In the genomic region with DNA sequence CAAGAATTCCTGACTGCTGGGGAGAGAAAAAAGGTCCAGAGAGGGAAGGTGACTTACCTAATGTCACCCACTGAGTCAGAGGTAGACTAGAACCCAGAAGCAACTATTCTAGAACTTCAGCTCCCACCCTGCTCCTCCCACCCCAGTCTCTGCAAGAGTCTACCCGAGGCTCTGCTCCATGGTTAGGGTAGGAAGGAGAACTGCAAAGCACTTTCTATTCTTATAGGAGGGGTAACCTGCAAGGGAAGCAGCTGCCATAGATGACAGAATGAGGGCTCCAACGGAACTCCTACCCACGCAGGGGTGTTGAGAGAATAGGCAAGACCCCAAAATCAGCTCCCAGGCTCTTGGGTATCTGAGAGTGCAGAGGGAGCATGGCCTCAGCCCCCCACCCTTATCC, we compare ENCODE assay signal across 23 cellular contexts. TPM values are rescaled to one million over a fixed set of nuclear protein-coding genes. Genes with fewer than 3 reads are reported as not detected.
DNase-seq lines count a peak whose midpoint lies in the region; ATAC-seq and TF ChIP-seq lines count a peak whose summit lies in the region.
"Had no signal": no experiment of that assay in that cellular context is flagged by ENCODE, and none has a peak within 500 bp of the region (broad histone marks: within the 10 kb centered on the region; RNA-seq: fewer than 3 reads in every experiment).

No MANE protein-coding gene starts in this region.

- peaks cover 9% of the 10 kb centered on the region for H3K36me3 Mint-ChIP-seq in activated CD4-positive, alpha-beta T cell treated with anti-CD3 and anti-CD28 coated beads, Interleukin-2, amount 10 ng/mL, durations not matched to agents 7 days and 5 days (ENCODE audit: low read depth)
- H3K36me3 Mint-ChIP-seq: brain had no signal

- CTCF ChIA-PET in activated CD4-positive, alpha-beta T cell treated with anti-CD3 and anti-CD28 coated beads, Interleukin-2, amount 10 ng/mL, durations not matched to agents 7 days and 5 days (lab: Charles Lee): interaction anchor here (1.5 to 6.4 kb wide), 2 partner anchors 8 to 41 kb away, joined by 3 to 76 read pairs; no protein-coding TSS in a partner anchor

- peaks cover 22% of the 10 kb centered on the region; the same call in 1 of the 2 replicates for H4K20me1 ChIP-seq in DND-41 (ENCODE audit: insufficient read depth, low read length)

- H3K27ac ChIP-seq in DND-41 (ENCODE audit: low read length): no peak overlapping the region
- peak overlapping the region; percentile 51 for H3K27ac ChIP-seq in angular gyrus (ENCODE audit: low read depth, low read length)
- H3K27ac ChIP-seq in neutrophil: peak overlapping the region; percentile 60
- H3K27ac ChIP-seq in suprapubic skin: peak overlapping the region; percentile 60
- H3K27ac ChIP-seq: hepatocyte, SJSA1, vagina had no signal

- TF ChIP-seq CTCF in DND-41 (IDR thresholded peaks at IDR 0.05; ENCODE audit: borderline replicate concordance, extremely low read depth, low read length, poor library complexity, severe bottlenecking) (no peak), neutrophil (IDR thresholded peaks at IDR 0.05) (no peak), suprapubic skin (IDR thresholded peaks at IDR 0.05) (no peak)

- no peak overlapping the region for H3K4me3 Mint-ChIP-seq in activated CD4-positive, alpha-beta T cell treated with anti-CD3 and anti-CD28 coated beads, Interleukin-2, amount 10 ng/mL, durations not matched to agents 7 days and 5 days
- H3K4me3 Mint-ChIP-seq: activated CD4-positive, alpha-beta T cell treated with anti-CD3 and anti-CD28 coated beads for 36 hours; activated CD8-positive, alpha-beta T cell treated with anti-CD3 and anti-CD28 coated beads, Interleukin-2, amount 10 ng/mL, durations not matched to agents 7 days and 5 days; activated naive CD4-positive, alpha-beta T cell treated with anti-CD3 and anti-CD28 coated beads for 36 hours had no signal

- H3K27me3 Mint-ChIP-seq in activated CD4-positive, alpha-beta T cell treated with anti-CD3 and anti-CD28 coated beads, Interleukin-2, amount 10 ng/mL, durations not matched to agents 7 days and 5 days: no peaks in the 10 kb centered on the region
- H3K27me3 Mint-ChIP-seq: activated CD4-positive, alpha-beta T cell treated with anti-CD3 and anti-CD28 coated beads for 36 hours; brain had no signal

- no peak overlapping the region for H3K9ac ChIP-seq in DND-41 (ENCODE audit: low read depth, low read length)

- no peak overlapping the region for H2AFZ ChIP-seq in DND-41 (ENCODE audit: low read depth, low read length)
- H2AFZ ChIP-seq: hepatocyte had no signal

- H3K4me2 ChIP-seq in DND-41 (ENCODE audit: insufficient read depth, low read length): peak overlapping the region; percentile 37; the same call in 1 of the 2 replicates
- H3K4me2 ChIP-seq: hepatocyte had no signal

- DNase-seq in DND-41: no peak
- no peak for DNase-seq in suprapubic skin (ENCODE audit: low spot score in 2 of 2)
- no peak for DNase-seq in activated CD4-positive, alpha-beta T cell treated with anti-CD3 and anti-CD28 coated beads, Interleukin-2, amount 10 ng/mL, durations not matched to agents 7 days and 5 days
- DNase-seq in cerebellar cortex (ENCODE audit: low spot score): no peak
- DNase-seq in D341Med (ENCODE audit: low spot score): no peak
- DNase-seq: activated CD4-positive, alpha-beta T cell treated with anti-CD3 and anti-CD28 coated beads for 36 hours; activated CD8-positive, alpha-beta T cell treated with anti-CD3 and anti-CD28 coated beads, Interleukin-2, amount 10 ng/mL, durations not matched to agents 7 days and 5 days; activated naive CD4-positive, alpha-beta T cell treated with anti-CD3 and anti-CD28 coated beads for 36 hours; COR-L47; NCI-H146; NCI-H2107; NCI-H345; NCI-H748 treated with DMSO at 0.1 percent for 48 hours; stimulated activated naive CD4-positive, alpha-beta T cell treated with Interleukin-2 at 50 U/mL for 16 hours; T-helper 9 cell had no signal

- no peak overlapping the region for H3K27ac Mint-ChIP-seq in activated CD4-positive, alpha-beta T cell treated with anti-CD3 and anti-CD28 coated beads, Interleukin-2, amount 10 ng/mL, durations not matched to agents 7 days and 5 days
- H3K27ac Mint-ChIP-seq: activated CD4-positive, alpha-beta T cell treated with anti-CD3 and anti-CD28 coated beads for 36 hours; activated CD8-positive, alpha-beta T cell treated with anti-CD3 and anti-CD28 coated beads, Interleukin-2, amount 10 ng/mL, durations not matched to agents 7 days and 5 days; activated naive CD4-positive, alpha-beta T cell treated with anti-CD3 and anti-CD28 coated beads for 36 hours had no signal

- no peak overlapping the region for H3K4me3 ChIP-seq in DND-41 (ENCODE audit: low read depth in 1 of 2, low read length in 2 of 2)
- no peak overlapping the region for H3K4me3 ChIP-seq in neutrophil (ENCODE audit: low read depth in 1 of 2, low read length in 1 of 2)
- no peak overlapping the region for H3K4me3 ChIP-seq in suprapubic skin
- H3K4me3 ChIP-seq: hepatocyte, SJSA1, skin epidermis, vagina had no signal

- H3K9me3 ChIP-seq in DND-41 (ENCODE audit: insufficient read depth, low read length, severe bottlenecking) (no peaks in the 10 kb centered on the region), neutrophil (no peaks in the 10 kb centered on the region), suprapubic skin (no peaks in the 10 kb centered on the region)
- H3K9me3 ChIP-seq: SJSA1, vagina had no signal

- TF ChIP-seq POLR2A in suprapubic skin (IDR thresholded peaks at IDR 0.05): no peak

- no peak for ATAC-seq in DND-41 (ENCODE audit: insufficient read depth, low read depth)
- ATAC-seq: activated CD4-positive, alpha-beta T cell treated with anti-CD3 and anti-CD28 coated beads for 36 hours; activated CD8-positive, alpha-beta T cell treated with anti-CD3 and anti-CD28 coated beads, Interleukin-2, amount 10 ng/mL, durations not matched to agents 7 days and 5 days; HCT116 had no signal

- H3K4me1 ChIP-seq in DND-41 (ENCODE audit: insufficient read depth, low read length) (peaks cover 40% of the 10 kb centered on the region), neutrophil (ENCODE audit: control insufficient read depth in 1 of 2, insufficient read depth in 1 of 2, low read depth in 1 of 2, low read length in 1 of 2) (peaks cover 52 to 63% of the 10 kb centered on the region in 2 experiments), suprapubic skin (peaks cover 74% of the 10 kb centered on the region)

- POLR2A ChIA-PET in activated CD4-positive, alpha-beta T cell treated with anti-CD3 and anti-CD28 coated beads, Interleukin-2, amount 10 ng/mL, durations not matched to agents 7 days and 5 days (lab: Charles Lee): no interaction called here

- peaks cover 2% of the 10 kb centered on the region; the same call in 1 of the 2 replicates for H3K36me3 ChIP-seq in DND-41 (ENCODE audit: insufficient read depth, low read length)
- peaks cover 18% of the 10 kb centered on the region for H3K36me3 ChIP-seq in neutrophil
- H3K36me3 ChIP-seq in suprapubic skin: no peaks in the 10 kb centered on the region
- H3K36me3 ChIP-seq: SJSA1, vagina had no signal

- H3K79me2 ChIP-seq in DND-41 (ENCODE audit: insufficient read depth, low read length): peaks cover 67% of the 10 kb centered on the region

- peaks cover 2% of the 10 kb centered on the region for H3K9me3 Mint-ChIP-seq in activated CD4-positive, alpha-beta T cell treated with anti-CD3 and anti-CD28 coated beads, Interleukin-2, amount 10 ng/mL, durations not matched to agents 7 days and 5 days
- H3K9me3 Mint-ChIP-seq: activated naive CD4-positive, alpha-beta T cell treated with anti-CD3 and anti-CD28 coated beads for 36 hours had no signal

- H3K27me3 ChIP-seq in DND-41 (ENCODE audit: insufficient read depth, low read length, poor library complexity): no peaks in the 10 kb centered on the region
- no peaks in the 10 kb centered on the region for H3K27me3 ChIP-seq in neutrophil
- no peaks in the 10 kb centered on the region for H3K27me3 ChIP-seq in suprapubic skin
- H3K27me3 ChIP-seq: hepatocyte, SJSA1, vagina had no signal

- no peak for TF ChIP-seq EP300 in suprapubic skin (IDR thresholded peaks at IDR 0.05)

- 93% methylated on average over 3 of the region's 3 CpGs for WGBS in suprapubic skin

- peaks cover 53% of the 10 kb centered on the region for H3K4me1 Mint-ChIP-seq in activated CD4-positive, alpha-beta T cell treated with anti-CD3 and anti-CD28 coated beads, Interleukin-2, amount 10 ng/mL, durations not matched to agents 7 days and 5 days

RNA-seq across cellular contexts. Expression of gene SLC9A1, which starts 4.3 kb away (rescaled TPM):
- 10 to 100 TPM; 18.1 to 28.1 (median 25.2) TPM for total RNA-seq in suprapubic skin
- 10 to 100 TPM; 24.8 to 32.4 TPM for total RNA-seq in activated CD4-positive, alpha-beta T cell treated with anti-CD3 and anti-CD28 coated beads, Interleukin-2, amount 10 ng/mL, durations not matched to agents 7 days and 5 days
